11 cellular contexts compared by ENCODE assay signal in the genomic region with DNA sequence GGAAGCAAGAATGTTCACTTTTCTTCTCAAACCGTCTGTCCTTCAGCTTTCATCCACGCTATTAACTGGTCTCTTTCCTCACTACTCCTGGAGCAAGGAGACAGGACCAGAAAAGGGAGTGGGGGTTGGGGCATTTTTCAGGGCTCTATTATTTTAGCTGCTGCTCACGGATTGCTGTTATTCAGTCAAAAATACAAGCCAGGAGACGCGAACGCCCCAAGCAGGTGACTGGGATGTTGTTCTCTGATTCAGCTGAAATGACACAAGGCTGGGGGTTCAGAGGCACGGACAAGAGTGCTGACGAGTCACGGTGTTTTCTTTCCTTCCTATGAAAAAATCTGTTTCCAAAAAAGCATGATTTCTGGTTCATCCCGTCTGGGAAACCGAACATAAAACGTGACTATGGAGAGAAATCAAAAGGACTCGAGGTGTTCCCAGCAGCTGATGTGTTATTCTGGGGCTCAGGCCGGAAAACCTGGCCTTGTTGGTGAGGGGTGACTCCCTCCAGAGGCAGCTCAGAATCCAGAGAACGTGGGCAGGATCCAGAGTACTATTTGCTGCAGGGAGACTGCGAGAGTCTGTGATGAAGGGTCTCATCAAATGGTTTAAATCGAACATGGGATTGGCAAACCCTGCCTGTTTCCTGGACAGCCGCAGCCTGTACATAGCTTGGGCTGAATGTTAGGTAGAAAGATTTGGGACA. TPM values are rescaled to one million over a fixed set of nuclear protein-coding genes. Genes with fewer than 3 reads are reported as not detected.
DNase-seq lines count a peak whose midpoint lies in the region; ATAC-seq and TF ChIP-seq lines count a peak whose summit lies in the region.
"Had no signal": no experiment of that assay in that cellular context is flagged by ENCODE, and none has a peak within 500 bp of the region (broad histone marks: within the 10 kb centered on the region; RNA-seq: fewer than 3 reads in every experiment).

No MANE protein-coding gene starts in this region.

- H3K9ac ChIP-seq in HUES6 (ENCODE audit: low read length) (no peak overlapping the region), mesenchymal stem cell (ENCODE audit: low read length) (peak overlapping the region; percentile 82)

- TF ChIP-seq CTCF in brain (conservative IDR thresholded peaks at IDR 0.05): no peak
- TF ChIP-seq CTCF in WERI-Rb-1 (IDR thresholded peaks at IDR 0.05; ENCODE audit: low read depth, low read length): no peak

- H3K27me3 ChIP-seq in HUES6 (ENCODE audit: control insufficient read depth, insufficient read depth, low read length): peaks cover 31% of the 10 kb centered on the region
- H3K27me3 ChIP-seq in mesenchymal stem cell (ENCODE audit: control insufficient read depth in 1 of 2, insufficient read depth in 1 of 2, low read length in 2 of 2): no peaks in the 10 kb centered on the region
- peaks cover 69% of the 10 kb centered on the region for H3K27me3 ChIP-seq in WERI-Rb-1 (ENCODE audit: insufficient read depth, low read depth, severe bottlenecking)

- peaks cover 26% of the 10 kb centered on the region for H3K4me1 ChIP-seq in HUES6 (ENCODE audit: control insufficient read depth, insufficient read depth, low read length)
- peaks cover 8% of the 10 kb centered on the region for H3K4me1 ChIP-seq in mesenchymal stem cell (ENCODE audit: control insufficient read depth, insufficient read depth, low read depth, low read length)

- 84% methylated on average over 17 of the region's 18 CpGs for WGBS in mesenchymal stem cell

- DNase-seq in mesenchymal stem cell (no peak), DMS53 treated with DMSO at 0.1 percent for 48 hours (lab: John Stamatoyannopoulos, UW; ENCODE audit: unreplicated experiment) (no peak), WERI-Rb-1 (no peak), GF-D8 (lab: John Stamatoyannopoulos, UW) (no peak)
- no peak for DNase-seq in stimulated activated effector memory CD8-positive, alpha-beta T cell treated with anti-CD3 and anti-CD28 coated beads, Interleukin-12 subunit alpha, Interleukin-12 subunit beta, amount 100 ng/mL, for 72 hours (ENCODE audit: low spot score in 2 of 2)
- DNase-seq: activated CD4-positive, alpha-beta T cell treated with anti-CD3 and anti-CD28 coated beads, Interleukin-2, amount 50 U/mL, for 1 hour; activated gamma-delta T cell treated with Interleukin-2 at 50 U/mL for 16 hours; cortex of kidney had no signal

- H3K4ac ChIP-seq in mesenchymal stem cell (ENCODE audit: low read depth in 1 of 2, low read length in 2 of 2): peak overlapping the region; percentile 49 to 64

- H3K9me3 ChIP-seq in HUES6 (ENCODE audit: control insufficient read depth, insufficient read depth, low read depth, low read length): no peaks in the 10 kb centered on the region
- no peaks in the 10 kb centered on the region for H3K9me3 ChIP-seq in mesenchymal stem cell (ENCODE audit: control insufficient read depth, low read length)
- no peaks in the 10 kb centered on the region for H3K9me3 ChIP-seq in WERI-Rb-1 (ENCODE audit: severe bottlenecking)

- no peak overlapping the region for H3K14ac ChIP-seq in mesenchymal stem cell (ENCODE audit: low read length in 2 of 2)

- H4K91ac ChIP-seq in mesenchymal stem cell (ENCODE audit: low read length): peak overlapping the region; percentile 74

- peak overlapping the region; percentile 79 to 81 for H2BK12ac ChIP-seq in mesenchymal stem cell (ENCODE audit: low read length in 2 of 2)

- peaks cover 24% of the 10 kb centered on the region for H3K27me3 Mint-ChIP-seq in brain

- H3K18ac ChIP-seq in mesenchymal stem cell (ENCODE audit: low read depth in 1 of 2, low read length in 2 of 2): peak overlapping the region; percentile 64 to 72

- H3K4me3 ChIP-seq in HUES6 (ENCODE audit: low read depth, low read length): peak overlapping the region; percentile 60
- H3K4me3 ChIP-seq in mesenchymal stem cell (ENCODE audit: insufficient read depth in 1 of 2, low read depth in 1 of 2, low read length in 2 of 2): peak overlapping the region in 1 of 2 experiments; percentile 74
- no peak overlapping the region for H3K4me3 ChIP-seq in WERI-Rb-1 (ENCODE audit: low read depth, low read length)

- peaks cover 42% of the 10 kb centered on the region for H3K4me1 Mint-ChIP-seq in brain
- peaks cover 20% of the 10 kb centered on the region for H3K4me1 Mint-ChIP-seq in stimulated activated effector memory CD8-positive, alpha-beta T cell treated with anti-CD3 and anti-CD28 coated beads, Interleukin-12 subunit alpha, Interleukin-12 subunit beta, amount 100 ng/mL, for 72 hours

- peak overlapping the region; percentile 96 for H2BK15ac ChIP-seq in mesenchymal stem cell (ENCODE audit: low read depth, poor library complexity, severe bottlenecking)

- H3K36me3 ChIP-seq in HUES6 (ENCODE audit: control insufficient read depth, insufficient read depth, low read length) (no peaks in the 10 kb centered on the region), mesenchymal stem cell (ENCODE audit: control insufficient read depth in 1 of 2, insufficient read depth in 2 of 2, low read depth in 1 of 2, low read length in 2 of 2) (no peaks in the 10 kb centered on the region), WERI-Rb-1 (no peaks in the 10 kb centered on the region)

- H2BK120ac ChIP-seq in mesenchymal stem cell (ENCODE audit: low read depth, low read length): peak overlapping the region; percentile 3

- no peak overlapping the region for H2BK5ac ChIP-seq in mesenchymal stem cell (ENCODE audit: low read depth, low read length, poor library complexity, severe bottlenecking)

- H3K36me3 Mint-ChIP-seq in brain: no peaks in the 10 kb centered on the region
- H3K36me3 Mint-ChIP-seq in stimulated activated effector memory CD8-positive, alpha-beta T cell treated with anti-CD3 and anti-CD28 coated beads, Interleukin-12 subunit alpha, Interleukin-12 subunit beta, amount 100 ng/mL, for 72 hours: no peaks in the 10 kb centered on the region
- H3K36me3 Mint-ChIP-seq: stimulated activated memory B cell treated with anti-CD40 and anti-IgM and Interleukin-4, amounts not matched to agents 10 μg/mL and 1 μg/mL and 100 μg/mL, for 72 hours had no signal

- H3K4me3 Mint-ChIP-seq in brain: peak overlapping the region; percentile 82 to 86 (median 84)
- H3K4me3 Mint-ChIP-seq in stimulated activated effector memory CD8-positive, alpha-beta T cell treated with anti-CD3 and anti-CD28 coated beads, Interleukin-12 subunit alpha, Interleukin-12 subunit beta, amount 100 ng/mL, for 72 hours: peak overlapping the region; percentile 76

- peaks cover 0 to 9% (median 0%) of the 10 kb centered on the region in 5 experiments for H3K9me3 Mint-ChIP-seq in brain
- H3K9me3 Mint-ChIP-seq in stimulated activated effector memory CD8-positive, alpha-beta T cell treated with anti-CD3 and anti-CD28 coated beads, Interleukin-12 subunit alpha, Interleukin-12 subunit beta, amount 100 ng/mL, for 72 hours: no peaks in the 10 kb centered on the region
- H3K9me3 Mint-ChIP-seq: stimulated activated memory B cell treated with anti-CD40 and anti-IgM and Interleukin-4, amounts not matched to agents 10 μg/mL and 1 μg/mL and 100 μg/mL, for 72 hours had no signal

- H2AK5ac ChIP-seq in mesenchymal stem cell (ENCODE audit: low read length, severe bottlenecking): peak overlapping the region; percentile 76

- H3K79me1 ChIP-seq in mesenchymal stem cell (replicated peaks; ENCODE audit: low read length, poor library complexity, severe bottlenecking): peaks cover 2% of the 10 kb centered on the region

- no peak overlapping the region for H2AFZ ChIP-seq in mesenchymal stem cell (ENCODE audit: low read depth, low read length)

- peak overlapping the region in 3 of 5 experiments; percentile 43 to 91 (median 90) for H3K27ac Mint-ChIP-seq in brain
- no peak overlapping the region for H3K27ac Mint-ChIP-seq in stimulated activated effector memory CD8-positive, alpha-beta T cell treated with anti-CD3 and anti-CD28 coated beads, Interleukin-12 subunit alpha, Interleukin-12 subunit beta, amount 100 ng/mL, for 72 hours

- no peak overlapping the region for H4K8ac ChIP-seq in mesenchymal stem cell (ENCODE audit: low read length)

- ATAC-seq in stimulated activated effector memory CD8-positive, alpha-beta T cell treated with anti-CD3 and anti-CD28 coated beads, Interleukin-12 subunit alpha, Interleukin-12 subunit beta, amount 100 ng/mL, for 72 hours: no peak

- H3K23ac ChIP-seq in mesenchymal stem cell (ENCODE audit: low read length in 2 of 2): no peak overlapping the region

- H3K4me2 ChIP-seq in mesenchymal stem cell (ENCODE audit: low read length, poor library complexity, severe bottlenecking): peak overlapping the region; percentile 95

- no peak overlapping the region for H3K27ac ChIP-seq in HUES6 (ENCODE audit: low read depth, low read length)
- H3K27ac ChIP-seq in mesenchymal stem cell (ENCODE audit: low read length, poor library complexity, severe bottlenecking): peak overlapping the region; percentile 95
- H3K27ac ChIP-seq in WERI-Rb-1: no peak overlapping the region

RNA-seq across cellular contexts. Expression of gene INHBA, which starts 3.5 kb away (rescaled TPM):
- 0.17 TPM for polyA plus RNA-seq in brain (ENCODE audit: insufficient read depth, low read depth, low replicate concordance)
- polyA plus RNA-seq in mesenchymal stem cell (2013, experiment 1 of 2): 22.1 TPM
- polyA plus RNA-seq in mesenchymal stem cell (2013, experiment 2 of 2): 22.6 TPM
